Comparison of ENCODE assay signal across 8 cellular contexts in genomic region chr2:122191331-122191730, GRCh38.
DNase-seq lines count a peak whose midpoint lies in the region; ATAC-seq lines count a peak whose summit lies in the region.

No MANE protein-coding gene starts in this region.

- ATAC-seq in HG03520 (IDR thresholded peaks at IDR 0.05; ENCODE audit: unreplicated experiment) (peak; percentile 75), GM19452 (IDR thresholded peaks at IDR 0.05; ENCODE audit: unreplicated experiment) (no peak), HG03135 (IDR thresholded peaks at IDR 0.05; ENCODE audit: unreplicated experiment) (no peak)

- DNase-seq in NCI-H524 (lab: John Stamatoyannopoulos, UW) (peak; percentile 41 to 76), NCI-H524 treated with DMSO at 0.1 percent for 48 hours (lab: John Stamatoyannopoulos, UW) (no peak), SW480 (ENCODE audit: low spot score) (peak; percentile 30), left kidney (ENCODE audit: low read depth, low spot score) (peak; percentile 75)
- DNase-seq in activated naive CD4-positive, alpha-beta T cell treated with Interleukin-2 at 50 U/mL for 16 hours: no peak

Comparison
In these comparisons a context has a peak if more than half of its experiments do, and no peak if none do; other contexts are left out.
1. DNase-seq: peak in NCI-H524 (2 of 2), SW480 (single experiment) and left kidney (single experiment); none in NCI-H524 treated with DMSO at 0.1 percent for 48 hours (single experiment) and activated naive CD4-positive, alpha-beta T cell treated with Interleukin-2 at 50 U/mL for 16 hours (single experiment).